14 cellular contexts compared by ENCODE assay signal in genomic region chr14:29085546-29085945, GRCh38.
DNase-seq lines count a peak whose midpoint lies in the region; ATAC-seq, FAIRE-seq and TF ChIP-seq lines count a peak whose summit lies in the region.
"Had no signal": no experiment of that assay in that cellular context is flagged by ENCODE, and none has a peak within 500 bp of the region (broad histone marks: within the 10 kb centered on the region; RNA-seq: fewer than 3 reads in every experiment).

No MANE protein-coding gene starts in this region.

- TF ChIP-seq RAD21 in liver (IDR thresholded peaks at IDR 0.05), result peak in 1 of 2 donors; percentile 20

- CTCF ChIA-PET in Caco-2 (lab: Charles Lee), result no interaction called here

- no peak for FAIRE-seq in H54 (lab: Jason Lieb, UNC)
- FAIRE-seq: G401.6 had no signal

- 13% methylated on average over 3 of the region's 3 CpGs for WGBS in liver
- WGBS in transverse colon (ENCODE audit: low coverage in 1 of 2), 2 donors, result 17 to 29% methylated on average over 3 of the region's 3 CpGs

- peak; percentile 50 for ATAC-seq in HG02885 (IDR thresholded peaks at IDR 0.05; ENCODE audit: poor library complexity, unreplicated experiment)

- H3K4me1 Mint-ChIP-seq in Caco-2 (ENCODE audit: low read depth, unreplicated experiment), result no peaks in the 10 kb centered on the region

- H3K4me3 ChIP-seq in Caco-2 (ENCODE audit: low read depth, low read length) (no peak overlapping the region), liver (ENCODE audit: low read depth in 1 of 3, low read length in 3 of 3) (no peak overlapping the region), transverse colon (no peak overlapping the region)
- H3K4me3 ChIP-seq: left ventricle myocardium inferior had no signal

- H3K4me1 ChIP-seq in Caco-2, result no peaks in the 10 kb centered on the region
- H3K4me1 ChIP-seq in liver (ENCODE audit: control insufficient read depth in 4 of 4, insufficient read depth in 4 of 4, low read length in 3 of 4), result no peaks in the 10 kb centered on the region
- H3K4me1 ChIP-seq in transverse colon, result no peaks in the 10 kb centered on the region
- H3K4me1 ChIP-seq: left ventricle myocardium inferior had no signal

- TF ChIP-seq EP300 in transverse colon (IDR thresholded peaks at IDR 0.05; ENCODE audit: low read depth), result no peak

- DNase-seq in Caco-2 (peak in 1 of 2 experiments; percentile 13), amniotic epithelial cell (ENCODE audit: low read depth) (peak; percentile 17), DMS153 (lab: John Stamatoyannopoulos, UW) (no peak), transverse colon (no peak), H54 (ENCODE audit: insufficient read length, low spot score) (no peak), T-helper 1 cell (no peak)
- DNase-seq: activated T-cell treated with anti-CD3 and anti-CD28 coated beads, Interleukin-2, amount 50 U/mL, for 48 hours; left ventricle myocardium inferior; NCI-H2107; stimulated activated naive CD4-positive, alpha-beta T cell treated with Interleukin-2 at 50 U/mL for 16 hours had no signal

- no peak overlapping the region for H3K4me3 Mint-ChIP-seq in Caco-2 (ENCODE audit: unreplicated experiment)
- H3K4me3 Mint-ChIP-seq: T-helper 1 cell treated with Interleukin-12 subunit alpha and Interleukin-12 subunit beta and Interleukin-4 antibody, amounts not matched to agents 30 μg/mL and 1 μg/mL, for 36 hours had no signal

- H3K27ac ChIP-seq in liver (ENCODE audit: low read depth in 1 of 2, low read length in 2 of 2) (no peak overlapping the region), transverse colon (no peak overlapping the region)
- H3K27ac ChIP-seq: left ventricle myocardium inferior had no signal

- POLR2A ChIA-PET in Caco-2 (lab: Charles Lee), result no interaction called here

- no peaks in the 10 kb centered on the region for H3K36me3 Mint-ChIP-seq in Caco-2 (ENCODE audit: insufficient read depth, unreplicated experiment)

- BruUV-seq in Caco-2 (replicated peaks; lab: Mats Ljungman, UMichigan), result no TSS peak

- TF ChIP-seq POLR2A in transverse colon (IDR thresholded peaks at IDR 0.05) (no peak), H54 (IDR thresholded peaks at IDR 0.05; ENCODE audit: low read depth, low read length) (no peak)

- H3K9me3 ChIP-seq in Caco-2, result 0 out of 2 replicates have a peak, but pooled peaks cover 2% of the 10 kb centered on the region
- H3K9me3 ChIP-seq in liver (ENCODE audit: control insufficient read depth in 4 of 4, low read length in 3 of 4), result no peaks in the 10 kb centered on the region
- H3K9me3 ChIP-seq in transverse colon, result no peaks in the 10 kb centered on the region

- H3K36me3 ChIP-seq in Caco-2 (ENCODE audit: control insufficient read depth, insufficient read depth, low read length), result no peaks in the 10 kb centered on the region
- no peaks in the 10 kb centered on the region for H3K36me3 ChIP-seq in liver (ENCODE audit: control insufficient read depth in 4 of 4, insufficient read depth in 3 of 4, low read depth in 1 of 4, low read length in 3 of 4)
- H3K36me3 ChIP-seq in transverse colon, result no peaks in the 10 kb centered on the region
- H3K36me3 ChIP-seq: left ventricle myocardium inferior had no signal

- H3K27me3 Mint-ChIP-seq in Caco-2 (ENCODE audit: insufficient read depth, unreplicated experiment), result no peaks in the 10 kb centered on the region

- H3K27me3 ChIP-seq in Caco-2 (replicated peaks; ENCODE audit: control insufficient read depth, insufficient read depth, low read length) (no peaks in the 10 kb centered on the region), liver (ENCODE audit: control insufficient read depth in 4 of 4, insufficient read depth in 4 of 4, low read length in 3 of 4) (peaks cover 0 to 2% (median 0%) of the 10 kb centered on the region in 4 donors), transverse colon (no peaks in the 10 kb centered on the region)

- H3K27ac Mint-ChIP-seq in Caco-2 (ENCODE audit: unreplicated experiment), result no peak overlapping the region
- H3K27ac Mint-ChIP-seq: T-helper 1 cell treated with Interleukin-12 subunit alpha and Interleukin-12 subunit beta and Interleukin-4 antibody, amounts not matched to agents 30 μg/mL and 1 μg/mL, for 36 hours had no signal

- in situ Hi-C loops in transverse colon (cut with MboI; ENCODE audit: low pct_ligation_motif_present in 1 of 4, low pct_unique_long_range_greater_than_20kb in 1 of 4, low sequenced_read_pairs in 3 of 4), result no loop called here

- intact Hi-C loops in Caco-2 (cut with micrococcal nuclease; ENCODE audit: unreplicated experiment), result no loop called here
- intact Hi-C loops in transverse colon (cut with DNase I; ENCODE audit: low total_unique reads), result no loop called here

- no peaks in the 10 kb centered on the region for H3K9me3 Mint-ChIP-seq in Caco-2 (ENCODE audit: unreplicated experiment)

- no peak overlapping the region for H3K9ac ChIP-seq in liver (ENCODE audit: low read depth in 1 of 2, low read length in 2 of 2)

- peak; percentile 37 to 46 for TF ChIP-seq CTCF in Caco-2 (IDR thresholded peaks at IDR 0.05; ENCODE audit: insufficient read depth in 1 of 2, low read depth in 1 of 2, low read length in 1 of 2, severe bottlenecking in 1 of 2, unreplicated experiment in 1 of 2)
- peak; percentile 4 for TF ChIP-seq CTCF in liver (IDR thresholded peaks at IDR 0.05; ENCODE audit: low read depth, low read length, missing input control)
- TF ChIP-seq CTCF in transverse colon (IDR thresholded peaks at IDR 0.05), result peak in 1 of 5 experiments; percentile 9

TF ChIP-seq in liver, 16 proteins besides CTCF, POLR2A, EP300 and RAD21:
- TF ChIP-seq HNF4G (IDR thresholded peaks at IDR 0.05) (no peak), HNF4A (conservative IDR thresholded peaks at IDR 0.05) (no peak), TAF1 (conservative IDR thresholded peaks at IDR 0.05) (no peak)
